In genomic region chr6:780669-781068, GRCh38 we compare ENCODE assay signal across 28 cellular contexts.
"Had no signal": no experiment of that assay in that cellular context is flagged by ENCODE, and none has a peak within 500 bp of the region (broad histone marks: within the 10 kb centered on the region; RNA-seq: fewer than 3 reads in every experiment).

No MANE protein-coding gene starts in this region.

- H3K4me3 ChIP-seq: colonic mucosa, gastroesophageal sphincter, heart left ventricle, lower lobe of right lung, psoas muscle, skin epidermis, spleen, testis, tibial artery had no signal

- ATAC-seq: esophagus mucosa; foreskin keratinocyte; gastroesophageal sphincter; heart left ventricle; left colon; left ventricle myocardium superior; lower lobe of right lung; naive thymus-derived CD8-positive, alpha-beta T cell; psoas muscle; right cardiac atrium; stimulated activated memory B cell treated with anti-CD40 and anti-IgM and Interleukin-4, amounts not matched to agents 10 μg/mL and 1 μg/mL and 100 μg/mL, for 72 hours; stimulated activated naive CD8-positive, alpha-beta T cell treated with anti-CD3 and anti-CD28 coated beads, Interleukin-15, Interleukin-2, amounts not matched to agents 100 U/mL and 50 U/mL, for 24 hours had no signal

- H3K36me3 ChIP-seq: colonic mucosa, gastroesophageal sphincter, heart left ventricle, lower lobe of right lung, spleen, tibial artery had no signal

- H3K27ac ChIP-seq: colonic mucosa, epithelial cell of prostate, foreskin keratinocyte, gastroesophageal sphincter, heart left ventricle, lower lobe of right lung, psoas muscle, skin epidermis, spleen, testis, tibial artery had no signal

- FAIRE-seq: islet of Langerhans had no signal

- H3K27me3 ChIP-seq: colonic mucosa, foreskin keratinocyte, gastroesophageal sphincter, testis had no signal

- H3K27ac Mint-ChIP-seq: dendritic cell treated with granulocyte-macrophage colony-stimulating factor and Interleukin-4, amounts not matched to agents 40 ng/mL and 50 ng/mL, for 4 days; nephron progenitor cell; stimulated activated memory B cell treated with anti-CD40 and anti-IgM and Interleukin-4, amounts not matched to agents 10 μg/mL and 1 μg/mL and 100 μg/mL, for 72 hours; type B pancreatic cell had no signal

- H3K4me1 Mint-ChIP-seq: endodermal cell; stimulated activated memory B cell treated with anti-CD40 and anti-IgM and Interleukin-4, amounts not matched to agents 10 μg/mL and 1 μg/mL and 100 μg/mL, for 72 hours had no signal

- H3K4me3 Mint-ChIP-seq: dendritic cell treated with granulocyte-macrophage colony-stimulating factor and Interleukin-4, amounts not matched to agents 40 ng/mL and 50 ng/mL, for 4 days; endodermal cell; naive thymus-derived CD8-positive, alpha-beta T cell; nephron progenitor cell; stimulated activated memory B cell treated with anti-CD40 and anti-IgM and Interleukin-4, amounts not matched to agents 10 μg/mL and 1 μg/mL and 100 μg/mL, for 72 hours; type B pancreatic cell had no signal

- H3K9me3 ChIP-seq: colonic mucosa, gastroesophageal sphincter, heart left ventricle, lower lobe of right lung, psoas muscle, spleen, testis, tibial artery had no signal

- H3K9me3 Mint-ChIP-seq: dendritic cell treated with granulocyte-macrophage colony-stimulating factor and Interleukin-4, amounts not matched to agents 40 ng/mL and 50 ng/mL, for 4 days; endodermal cell; naive thymus-derived CD8-positive, alpha-beta T cell; nephron progenitor cell; stimulated activated memory B cell treated with anti-CD40 and anti-IgM and Interleukin-4, amounts not matched to agents 10 μg/mL and 1 μg/mL and 100 μg/mL, for 72 hours; type B pancreatic cell had no signal

- H3K4me1 ChIP-seq: colonic mucosa, foreskin keratinocyte, heart left ventricle, lower lobe of right lung, psoas muscle, spleen, testis, tibial artery had no signal

- DNase-seq: colonic mucosa; effector CD8-positive, alpha-beta T cell; endodermal cell; foreskin keratinocyte; heart left ventricle; hippocampal formation; left colon; left ventricle myocardium superior; lower lobe of right lung; naive thymus-derived CD8-positive, alpha-beta T cell; nephron progenitor cell; nucleus accumbens; psoas muscle; right cardiac atrium; spleen; stimulated activated CD4-positive, alpha-beta T cell treated with anti-CD3 and anti-CD28 coated beads, Interleukin-4, amount 100 ng/mL, for 4 hours; stimulated activated naive CD8-positive, alpha-beta T cell treated with anti-CD3 and anti-CD28 coated beads, Interleukin-15, Interleukin-2, amounts not matched to agents 100 U/mL and 50 U/mL, for 24 hours; substantia nigra; testis; tibial artery had no signal

- H3K36me3 Mint-ChIP-seq: naive thymus-derived CD8-positive, alpha-beta T cell; stimulated activated memory B cell treated with anti-CD40 and anti-IgM and Interleukin-4, amounts not matched to agents 10 μg/mL and 1 μg/mL and 100 μg/mL, for 72 hours had no signal
